In the genomic region with DNA sequence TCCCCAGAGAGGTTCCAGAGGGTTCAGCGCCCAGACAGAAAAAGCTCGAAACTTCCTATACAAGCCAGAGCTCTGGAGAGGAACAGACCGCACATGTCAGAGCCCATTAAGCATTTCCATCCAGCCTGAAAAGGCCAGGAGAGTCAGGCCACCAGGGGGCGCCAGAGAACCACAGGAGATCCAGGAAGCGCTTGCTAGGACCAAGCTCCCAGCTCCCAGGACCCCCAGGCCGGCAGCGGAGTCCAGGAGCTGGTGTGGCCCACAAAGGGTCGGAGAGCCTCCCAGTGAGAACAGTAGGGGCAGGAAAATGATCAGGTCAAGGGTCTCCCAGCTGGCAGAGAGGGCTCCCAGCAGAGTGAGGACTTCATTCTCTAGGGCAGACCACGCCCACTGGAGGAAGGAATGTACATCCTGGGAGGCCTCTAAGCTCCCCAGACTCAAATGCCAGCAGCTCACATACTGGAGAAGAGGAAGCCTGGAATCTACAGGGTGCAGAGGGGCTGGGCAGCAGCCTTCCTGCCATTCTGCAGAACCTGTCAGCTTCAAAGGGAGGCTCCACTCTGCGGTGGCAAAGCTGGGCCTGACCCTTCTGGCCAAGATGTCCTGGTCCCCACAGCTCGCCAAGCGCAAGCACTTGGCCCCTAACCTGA, we compare ENCODE assay signal across 8 cellular contexts. TPM values are rescaled to one million over a fixed set of nuclear protein-coding genes. Genes with fewer than 3 reads are reported as not detected.
A peak's percentile ranks its signal among the peaks of the same experiment; 100 is the strongest.
DNase-seq lines count a peak whose midpoint lies in the region; ATAC-seq and TF ChIP-seq lines count a peak whose summit lies in the region.

No MANE protein-coding gene starts in this region.

- peak; percentile 88 for DNase-seq in GM10266 (ENCODE audit: extremely low spot score)
- peak; percentile 87 for DNase-seq in MV-4-11 (lab: John Stamatoyannopoulos, UW)
- DNase-seq in SK-MEL-5 (ENCODE audit: low read depth, low spot score) = peak; percentile 92
- peak; percentile 91 to 98 (median 94) for DNase-seq in activated naive CD4-positive, alpha-beta T cell (lab: John Stamatoyannopoulos, UW)
- peak; percentile 65 for DNase-seq in glomerular endothelial cell (ENCODE audit: extremely low read depth, low read depth, low spot score)
- DNase-seq in omental fat pad (ENCODE audit: low spot score) = peak; percentile 100
- peak; percentile 23 to 97 (median 81) for DNase-seq in substantia nigra (lab: John Stamatoyannopoulos, UW)

- in situ Hi-C loops in SK-MEL-5 (cut with HindIII; ENCODE audit: low pct_unique_long_range_greater_than_20kb, low sequenced_read_pairs) = no loop called here

- TF ChIP-seq CTCF in GM10266 (IDR thresholded peaks at IDR 0.05; ENCODE audit: control insufficient read depth, insufficient read depth, low read depth, missing control alignments) (peak; percentile 96), omental fat pad (IDR thresholded peaks at IDR 0.05) (peak in 2 of 3 donors; percentile 44 to 60)

- peak; percentile 63 for ATAC-seq in omental fat pad (ENCODE audit: low FRiP score)
- ATAC-seq in GM19035 (IDR thresholded peaks at IDR 0.05; ENCODE audit: unreplicated experiment) = no peak

- peak overlapping the region; percentile 61 for H3K27ac ChIP-seq in substantia nigra (ENCODE audit: low read depth, low read length, poor library complexity, severe bottlenecking)

RNA-seq across cellular contexts. Expression of a gene that starts 2.1 kb away (rescaled TPM):
- 0.13 TPM in 1 of 2 replicates, not detected in the other for total RNA-seq in SK-MEL-5 (2014; rRNA removed; shearing (Covaris generic))
- polyA plus RNA-seq in SK-MEL-5 (2015; cell fraction: cytosol; rRNA removed) = 0.06 and 1.7 TPM in 2 replicates
- polyA plus RNA-seq in SK-MEL-5 (2015; cell fraction: nucleus; rRNA removed) = 1.2 and 1.6 TPM in 2 replicates
- total RNA-seq in glomerular endothelial cell = 0.34 and 0.64 TPM in 2 replicates
- total RNA-seq in omental fat pad = 10 to 100 TPM in 1 of 4 donors, 1 to 10 TPM in 3; 2.3 to 16.9 (median 2.6) TPM

RNA-seq across cellular contexts. Expression of a gene that starts 8.6 kb away (rescaled TPM):
- 254 and 274 TPM in 2 replicates for total RNA-seq in SK-MEL-5 (2014; rRNA removed; shearing (Covaris generic))
- 205 and 248 TPM in 2 replicates for polyA plus RNA-seq in SK-MEL-5 (2015; cell fraction: cytosol; rRNA removed)
- polyA plus RNA-seq in SK-MEL-5 (2015; cell fraction: nucleus; rRNA removed) = 33.7 and 56.2 TPM in 2 replicates
- total RNA-seq in glomerular endothelial cell (122 and 123 TPM in 2 replicates), omental fat pad (100 to 1,000 TPM in 3 of 4 donors, 10 to 100 TPM in 1; 99.0 to 169 (median 126) TPM)
